8 cellular contexts compared by ENCODE assay signal in the genomic region with DNA sequence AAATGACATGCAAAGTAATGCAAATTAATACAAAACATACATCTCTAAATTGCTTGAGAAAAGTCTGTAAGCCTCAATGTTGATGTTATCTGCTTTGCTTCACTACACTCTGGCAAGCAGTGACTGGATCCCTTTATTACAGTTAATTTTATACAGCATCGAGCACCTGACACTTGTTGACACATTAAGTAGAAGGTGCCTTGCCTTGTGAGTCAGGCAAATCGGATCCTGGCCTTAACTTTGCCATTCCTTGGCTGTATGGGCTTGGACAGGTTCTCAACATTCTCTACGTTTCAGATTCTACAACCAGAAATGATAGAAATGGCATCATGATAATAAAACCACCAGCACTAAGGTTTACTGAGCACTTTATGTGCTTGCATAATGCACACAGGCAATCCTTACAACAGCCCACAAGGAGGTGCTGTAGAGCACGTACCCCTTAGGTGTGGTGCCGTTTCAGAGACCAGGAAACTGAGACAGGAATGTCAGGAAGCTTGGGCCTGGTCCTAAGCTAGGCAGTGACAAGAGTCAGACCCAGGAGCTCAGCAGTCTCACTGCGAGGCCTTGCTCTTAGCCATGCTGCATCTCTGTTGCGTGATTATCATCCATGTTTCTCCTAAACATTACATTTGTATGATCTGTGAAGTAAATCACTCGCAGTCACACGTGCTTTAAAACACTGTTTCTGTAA. TPM values are rescaled to one million over a fixed set of nuclear protein-coding genes. Genes with fewer than 3 reads are reported as not detected.
DNase-seq lines count a peak whose midpoint lies in the region; ATAC-seq and TF ChIP-seq lines count a peak whose summit lies in the region.

No MANE protein-coding gene starts in this region.

- DNase-seq in NCI-H524 (lab: John Stamatoyannopoulos, UW) (peak; percentile 41 to 46), NCI-H524 treated with DMSO at 0.1 percent for 48 hours (lab: John Stamatoyannopoulos, UW) (no peak), NCI-H1694 treated with DMSO at 0.1 percent for 48 hours (lab: John Stamatoyannopoulos, UW) (peak; percentile 33), dermis microvascular lymphatic vessel endothelial cell (ENCODE audit: low read depth in 2 of 2) (peak; percentile 52 to 71), medulla oblongata (ENCODE audit: extremely low spot score) (peak; percentile 54), thoracic aorta (ENCODE audit: low spot score) (no peak)
- DNase-seq in activated CD4-positive, alpha-beta T cell treated with anti-CD3 and anti-CD28 coated beads for 36 hours: peak; percentile 78

- ATAC-seq in activated CD4-positive, alpha-beta T cell treated with anti-CD3 and anti-CD28 coated beads for 36 hours: peak; percentile 21
- ATAC-seq in thoracic aorta (ENCODE audit: insufficient number of reproducible peaks, low FRiP score, low read depth) (no peak), GM21367 (IDR thresholded peaks at IDR 0.05; ENCODE audit: unreplicated experiment) (no peak)

- H3K4me1 ChIP-seq in thoracic aorta (ENCODE audit: control insufficient read depth in 1 of 2, low read depth in 2 of 2): peaks cover 10 to 42% of the 10 kb centered on the region in 2 donors

- H3K4me3 ChIP-seq in thoracic aorta: no peak overlapping the region

- no peaks in the 10 kb centered on the region for H3K27me3 ChIP-seq in thoracic aorta (replicated peaks; ENCODE audit: insufficient read depth)

- H3K4me1 Mint-ChIP-seq in activated CD4-positive, alpha-beta T cell treated with anti-CD3 and anti-CD28 coated beads for 36 hours: peaks cover 67% of the 10 kb centered on the region

- peak overlapping the region; percentile 79 for H3K4me3 Mint-ChIP-seq in activated CD4-positive, alpha-beta T cell treated with anti-CD3 and anti-CD28 coated beads for 36 hours

- POLR2A ChIA-PET in activated CD4-positive, alpha-beta T cell treated with anti-CD3 and anti-CD28 coated beads for 36 hours (lab: Charles Lee): no interaction called here

- no peaks in the 10 kb centered on the region for H3K36me3 ChIP-seq in thoracic aorta

- peak overlapping the region; percentile 26 for H3K27ac Mint-ChIP-seq in activated CD4-positive, alpha-beta T cell treated with anti-CD3 and anti-CD28 coated beads for 36 hours

- TF ChIP-seq CTCF in thoracic aorta (IDR thresholded peaks at IDR 0.05): peak; percentile 52

- H3K9me3 ChIP-seq in thoracic aorta: no peaks in the 10 kb centered on the region

- no peaks in the 10 kb centered on the region for H3K9me3 Mint-ChIP-seq in activated CD4-positive, alpha-beta T cell treated with anti-CD3 and anti-CD28 coated beads for 36 hours (ENCODE audit: low read depth)

- H3K36me3 Mint-ChIP-seq in activated CD4-positive, alpha-beta T cell treated with anti-CD3 and anti-CD28 coated beads for 36 hours (ENCODE audit: low read depth): peaks cover 7% of the 10 kb centered on the region

- intact Hi-C loops in activated CD4-positive, alpha-beta T cell treated with anti-CD3 and anti-CD28 coated beads for 36 hours (cut with DNase I, micrococcal nuclease): loop anchor here (1.0 to 5.0 kb wide), 10 partner anchors 183 to 1033 kb away; a partner anchor contains a TSS

- CTCF ChIA-PET in activated CD4-positive, alpha-beta T cell treated with anti-CD3 and anti-CD28 coated beads for 36 hours (lab: Charles Lee): interaction anchor here (0.6 to 4.9 kb wide), 40 partner anchors 8 to 1159 kb away, joined by 3 to 36 read pairs (median 3); a partner anchor contains a TSS

- peak overlapping the region in 1 of 2 donors; percentile 69 for H3K27ac ChIP-seq in thoracic aorta

- H3K27me3 Mint-ChIP-seq in activated CD4-positive, alpha-beta T cell treated with anti-CD3 and anti-CD28 coated beads for 36 hours: peaks cover 1% of the 10 kb centered on the region

RNA-seq across cellular contexts. Expression of a gene that starts 2.6 kb away (rescaled TPM):
- 1 to 10 TPM; 1.9 to 2.1 TPM for total RNA-seq in activated CD4-positive, alpha-beta T cell treated with anti-CD3 and anti-CD28 coated beads for 36 hours
- 0.13 TPM in 2 replicates for total RNA-seq in dermis microvascular lymphatic vessel endothelial cell
- 1 to 10 TPM; 3.1 to 3.5 TPM for total RNA-seq in thoracic aorta

Comparison
In these comparisons a context has a peak if more than half of its experiments do, and no peak if none do; other contexts are left out.
1. DNase-seq: peak in NCI-H524 (2 of 2), NCI-H1694 treated with DMSO at 0.1 percent for 48 hours (single experiment), activated CD4-positive, alpha-beta T cell treated with anti-CD3 and anti-CD28 coated beads for 36 hours (single experiment), dermis microvascular lymphatic vessel endothelial cell (2 of 2) and medulla oblongata (single experiment); none in NCI-H524 treated with DMSO at 0.1 percent for 48 hours (single experiment) and thoracic aorta (single experiment).